35 cellular contexts compared by ENCODE assay signal in the genomic region with DNA sequence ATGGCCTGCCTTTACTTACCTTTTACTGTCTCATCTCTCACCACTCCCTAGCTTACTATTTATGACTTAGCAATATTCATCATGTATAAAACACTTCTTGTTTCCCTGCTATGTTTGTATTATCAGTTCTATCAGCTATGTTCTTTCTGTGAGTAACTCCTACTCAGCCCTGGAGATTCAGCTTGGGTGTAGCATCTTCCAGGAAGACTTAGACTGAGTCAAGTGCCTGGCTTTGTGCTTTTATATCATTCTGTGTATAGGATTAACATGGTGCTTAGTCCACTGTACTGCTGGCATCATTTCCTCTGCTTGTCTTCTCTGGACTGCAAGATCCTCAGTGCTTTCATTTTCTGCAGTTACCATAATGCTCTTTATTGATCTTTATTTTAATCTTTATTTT.
"Had no signal": no experiment of that assay in that cellular context is flagged by ENCODE, and none has a peak within 500 bp of the region (broad histone marks: within the 10 kb centered on the region; RNA-seq: fewer than 3 reads in every experiment).

No MANE protein-coding gene starts in this region.

- H3K36me3 Mint-ChIP-seq: activated CD4-positive, alpha-beta memory T cell treated with anti-CD3 and anti-CD28 coated beads for 36 hours; activated naive CD4-positive, alpha-beta T cell treated with anti-CD3 and anti-CD28 coated beads, Interleukin-2, amount 50 U/mL, for 72 hours; brain; IgD-negative memory B cell had no signal

- H3K27ac Mint-ChIP-seq: activated B cell treated with CpG ODN at 0.5 μM for 24 hours; activated CD4-positive, alpha-beta memory T cell treated with anti-CD3 and anti-CD28 coated beads for 36 hours; activated naive CD4-positive, alpha-beta T cell treated with anti-CD3 and anti-CD28 coated beads, Interleukin-2, amount 50 U/mL, for 72 hours; activated T-helper 17 cell treated with anti-CD3 and anti-CD28 coated beads, Interleukin-2, amount 50 U/mL, for 72 hours had no signal

- DNase-seq: activated B cell treated with CpG ODN at 0.5 μM for 24 hours; activated CD4-positive, alpha-beta memory T cell treated with anti-CD3 and anti-CD28 coated beads for 36 hours; activated CD4-positive, alpha-beta T cell treated with anti-CD3 and anti-CD28 coated beads for 4 hours; activated CD4-positive, alpha-beta T cell treated with anti-CD3 and anti-CD28 coated beads, Interleukin-2, amount 50 U/mL, for 1 hour; activated CD4-positive, CD25-positive, alpha-beta regulatory T cell treated with anti-CD3 and anti-CD28 coated beads, Interleukin-2, amount 50 U/mL, for 72 hours; activated CD8-positive, alpha-beta memory T cell treated with anti-CD3 and anti-CD28 coated beads, Interleukin-2, amount 50 U/mL, for 4 hours; activated effector memory CD4-positive, alpha-beta T cell treated with anti-CD3 and anti-CD28 coated beads, Interleukin-2, amount 50 U/mL, for 16 hours; activated naive CD4-positive, alpha-beta T cell; activated T-cell treated with anti-CD3 and anti-CD28 coated beads, Interleukin-2, amount 50 U/mL, for 48 hours; adrenal gland; anterior cingulate cortex; central memory CD4-positive, alpha-beta T cell; Karpas-422; KBM-7; MG63; NCI-H1092; NCI-H1436 treated with DMSO at 0.1 percent for 48 hours; NCI-H1694 treated with DMSO at 0.1 percent for 48 hours; NCI-H2029; NCI-H345; NCI-H510A; NCI-H526; NCI-H748 treated with DMSO at 0.1 percent for 48 hours; PC-9; SIG-M5; SW 1271; T-helper 1 cell; T-helper 2 cell; T-helper 9 cell had no signal

- ATAC-seq: activated naive CD4-positive, alpha-beta T cell treated with anti-CD3 and anti-CD28 coated beads, Interleukin-2, amount 50 U/mL, for 72 hours; activated T-helper 17 cell treated with anti-CD3 and anti-CD28 coated beads, Interleukin-2, amount 50 U/mL, for 72 hours; Right ventricle myocardium inferior; SK-N-SH treated with all-trans-retinoic acid at 6 μM for 48 hours had no signal

- H3K9me3 Mint-ChIP-seq: activated B cell treated with CpG ODN at 0.5 μM for 24 hours, brain had no signal

- H3K36me3 ChIP-seq: adrenal gland, MG63 had no signal

- H3K9me3 ChIP-seq: adrenal gland, MG63 had no signal

- H3K4me3 ChIP-seq: adrenal gland, MG63, PC-9 had no signal

- H3K4me3 Mint-ChIP-seq: activated B cell treated with CpG ODN at 0.5 μM for 24 hours; activated CD4-positive, alpha-beta memory T cell treated with anti-CD3 and anti-CD28 coated beads for 36 hours; activated T-helper 17 cell treated with anti-CD3 and anti-CD28 coated beads, Interleukin-2, amount 50 U/mL, for 72 hours; brain; IgD-negative memory B cell had no signal

- H3K4me1 Mint-ChIP-seq: activated B cell treated with CpG ODN at 0.5 μM for 24 hours; activated T-helper 17 cell treated with anti-CD3 and anti-CD28 coated beads, Interleukin-2, amount 50 U/mL, for 72 hours; IgD-negative memory B cell had no signal

- H3K27me3 Mint-ChIP-seq: activated B cell treated with CpG ODN at 0.5 μM for 24 hours; activated CD4-positive, alpha-beta memory T cell treated with anti-CD3 and anti-CD28 coated beads for 36 hours; activated T-helper 17 cell treated with anti-CD3 and anti-CD28 coated beads, Interleukin-2, amount 50 U/mL, for 72 hours; brain; IgD-negative memory B cell had no signal

- H3K4me1 ChIP-seq: adrenal gland had no signal
